27 cellular contexts compared by ENCODE assay signal in genomic region chr20:60882776-60883303, GRCh38.
"Had no signal": no experiment of that assay in that cellular context is flagged by ENCODE, and none has a peak within 500 bp of the region (broad histone marks: within the 10 kb centered on the region; RNA-seq: fewer than 3 reads in every experiment).

No MANE protein-coding gene starts in this region.

- H3K36me3 Mint-ChIP-seq: activated naive CD4-positive, alpha-beta T cell treated with anti-CD3 and anti-CD28 coated beads, Interleukin-2, amount 50 U/mL, for 72 hours; brain; memory B cell; natural killer cell treated with Interleukin-12 subunit alpha and Interleukin-12 subunit beta and Interleukin-15 and Interleukin-18, amount 100 ng/mL, for 72 hours; stimulated activated memory B cell treated with anti-CD40 and anti-IgM and Interleukin-4, amounts not matched to agents 10 μg/mL and 1 μg/mL and 100 μg/mL, for 72 hours had no signal

- H3K27ac Mint-ChIP-seq: activated naive CD4-positive, alpha-beta T cell treated with anti-CD3 and anti-CD28 coated beads, Interleukin-2, amount 50 U/mL, for 72 hours; activated T-cell treated with anti-CD3 and anti-CD28 coated beads, Interleukin-2, amount 50 U/mL, for 24 hours; activated T-helper 17 cell treated with anti-CD3 and anti-CD28 coated beads, Interleukin-2, amount 50 U/mL, for 72 hours; memory B cell; natural killer cell treated with Interleukin-12 subunit alpha and Interleukin-12 subunit beta and Interleukin-15 and Interleukin-18, amount 100 ng/mL, for 72 hours; stimulated activated memory B cell treated with anti-CD40 and anti-IgM and Interleukin-4, amounts not matched to agents 10 μg/mL and 1 μg/mL and 100 μg/mL, for 72 hours had no signal

- H3K27me3 Mint-ChIP-seq: activated T-cell treated with anti-CD3 and anti-CD28 coated beads, Interleukin-2, amount 50 U/mL, for 24 hours; activated T-helper 17 cell treated with anti-CD3 and anti-CD28 coated beads, Interleukin-2, amount 50 U/mL, for 72 hours; memory B cell; stimulated activated memory B cell treated with anti-CD40 and anti-IgM and Interleukin-4, amounts not matched to agents 10 μg/mL and 1 μg/mL and 100 μg/mL, for 72 hours had no signal

- H3K9me3 ChIP-seq: esophagus squamous epithelium, gastroesophageal sphincter, neutrophil, stomach, suprapubic skin, tibial nerve had no signal

- H3K4me1 ChIP-seq: esophagus squamous epithelium, gastroesophageal sphincter, parathyroid adenoma, stomach, suprapubic skin, tibial nerve had no signal

- H3K79me2 ChIP-seq: parathyroid adenoma had no signal

- H3K4me3 ChIP-seq: esophagus squamous epithelium, gastroesophageal sphincter, smooth muscle cell, stomach, suprapubic skin, tibial nerve had no signal

- H2AFZ ChIP-seq: parathyroid adenoma had no signal

- H3K4me1 Mint-ChIP-seq: activated T-helper 17 cell treated with anti-CD3 and anti-CD28 coated beads, Interleukin-2, amount 50 U/mL, for 72 hours; memory B cell; stimulated activated memory B cell treated with anti-CD40 and anti-IgM and Interleukin-4, amounts not matched to agents 10 μg/mL and 1 μg/mL and 100 μg/mL, for 72 hours had no signal

- H3K9me3 Mint-ChIP-seq: activated naive CD4-positive, alpha-beta T cell treated with anti-CD3 and anti-CD28 coated beads, Interleukin-2, amount 50 U/mL, for 72 hours; activated T-cell treated with anti-CD3 and anti-CD28 coated beads, Interleukin-2, amount 50 U/mL, for 24 hours; activated T-helper 17 cell treated with anti-CD3 and anti-CD28 coated beads, Interleukin-2, amount 50 U/mL, for 72 hours; natural killer cell treated with Interleukin-12 subunit alpha and Interleukin-12 subunit beta and Interleukin-15 and Interleukin-18, amount 100 ng/mL, for 72 hours; stimulated activated memory B cell treated with anti-CD40 and anti-IgM and Interleukin-4, amounts not matched to agents 10 μg/mL and 1 μg/mL and 100 μg/mL, for 72 hours had no signal

- H3K27ac ChIP-seq: esophagus squamous epithelium, gastroesophageal sphincter, neutrophil, parathyroid adenoma, stomach, suprapubic skin, tibial nerve had no signal

- H3K4me3 Mint-ChIP-seq: activated T-cell treated with anti-CD3 and anti-CD28 coated beads, Interleukin-2, amount 50 U/mL, for 24 hours; activated T-helper 17 cell treated with anti-CD3 and anti-CD28 coated beads, Interleukin-2, amount 50 U/mL, for 72 hours; brain; memory B cell; natural killer cell treated with Interleukin-12 subunit alpha and Interleukin-12 subunit beta and Interleukin-15 and Interleukin-18, amount 100 ng/mL, for 72 hours; stimulated activated memory B cell treated with anti-CD40 and anti-IgM and Interleukin-4, amounts not matched to agents 10 μg/mL and 1 μg/mL and 100 μg/mL, for 72 hours had no signal

- DNase-seq: activated CD4-positive, alpha-beta T cell treated with anti-CD3 and anti-CD28 coated beads for 1 hour; activated CD8-positive, alpha-beta memory T cell treated with anti-CD3 and anti-CD28 coated beads, Interleukin-2, amount 50 U/mL, for 4 hours; activated T-cell treated with anti-CD3 and anti-CD28 coated beads, Interleukin-2, amount 50 U/mL, for 24 hours; aorta; central memory CD4-positive, alpha-beta T cell; dermis blood vessel endothelial cell; effector CD8-positive, alpha-beta T cell; esophagus squamous epithelium; head of caudate nucleus; hypothalamus; left cardiac atrium; stimulated activated CD4-positive, alpha-beta T cell treated with anti-CD3 and anti-CD28 coated beads, Interleukin-15, amount 100 ng/mL, for 24 hours; stomach had no signal

- H3K36me3 ChIP-seq: esophagus squamous epithelium, gastroesophageal sphincter, neutrophil, stomach, suprapubic skin, tibial nerve had no signal

- ATAC-seq: activated naive CD4-positive, alpha-beta T cell treated with anti-CD3 and anti-CD28 coated beads, Interleukin-2, amount 50 U/mL, for 72 hours; activated T-helper 17 cell treated with anti-CD3 and anti-CD28 coated beads, Interleukin-2, amount 50 U/mL, for 72 hours; gastroesophageal sphincter; left cardiac atrium; natural killer cell treated with Interleukin-12 subunit alpha and Interleukin-12 subunit beta and Interleukin-15 and Interleukin-18, amount 100 ng/mL, for 72 hours; sciatic nerve; stimulated activated memory B cell treated with anti-CD40 and anti-IgM and Interleukin-4, amounts not matched to agents 10 μg/mL and 1 μg/mL and 100 μg/mL, for 72 hours had no signal

- H3K27me3 ChIP-seq: esophagus squamous epithelium, neutrophil, stomach, tibial nerve had no signal

- FAIRE-seq: islet of Langerhans had no signal

- H3K9ac ChIP-seq: parathyroid adenoma had no signal

- H3K4me2 ChIP-seq: smooth muscle cell had no signal
